Comparison of ENCODE assay signal across 19 cellular contexts in genomic region chr1:218464871-218465270, GRCh38.
DNase-seq lines count a peak whose midpoint lies in the region; ATAC-seq and TF ChIP-seq lines count a peak whose summit lies in the region.
"Had no signal": no experiment of that assay in that cellular context is flagged by ENCODE, and none has a peak within 500 bp of the region (broad histone marks: within the 10 kb centered on the region; RNA-seq: fewer than 3 reads in every experiment).

No MANE protein-coding gene starts in this region.

- no peak overlapping the region for H3K9ac ChIP-seq in adipocyte (ENCODE audit: low read length)

- TF ChIP-seq POLR2A in transverse colon (IDR thresholded peaks at IDR 0.05): no peak

- in situ Hi-C loops in transverse colon (cut with MboI; ENCODE audit: low pct_ligation_motif_present in 1 of 4, low pct_unique_long_range_greater_than_20kb in 1 of 4, low sequenced_read_pairs in 3 of 4): no loop called here

- H3K4me1 ChIP-seq in adipocyte (ENCODE audit: control insufficient read depth, insufficient read depth, low read length) (peaks cover 27% of the 10 kb centered on the region), thoracic aorta (ENCODE audit: control insufficient read depth in 1 of 2, low read depth in 2 of 2) (peaks cover 41 to 65% of the 10 kb centered on the region in 2 donors), transverse colon (peaks cover 0 to 12% (median 6%) of the 10 kb centered on the region in 4 donors)

- no peak for TF ChIP-seq CTCF in thoracic aorta (IDR thresholded peaks at IDR 0.05)
- no peak for TF ChIP-seq CTCF in GM20000 (IDR thresholded peaks at IDR 0.05; ENCODE audit: extremely low read depth, missing control alignments)
- TF ChIP-seq CTCF in transverse colon (IDR thresholded peaks at IDR 0.05): no peak

- H3K27ac ChIP-seq in thoracic aorta (peak overlapping the region; percentile 84 to 86), transverse colon (no peak overlapping the region)

- no peak for TF ChIP-seq EP300 in transverse colon (IDR thresholded peaks at IDR 0.05; ENCODE audit: low read depth)

- H3K9me3 ChIP-seq in adipocyte (ENCODE audit: control insufficient read depth, low read length) (no peaks in the 10 kb centered on the region), thoracic aorta (no peaks in the 10 kb centered on the region), transverse colon (no peaks in the 10 kb centered on the region)
- H3K9me3 ChIP-seq: Peyer's patch had no signal

- no peak overlapping the region for H3K4me3 ChIP-seq in adipocyte (ENCODE audit: low read length)
- no peak overlapping the region for H3K4me3 ChIP-seq in thoracic aorta
- no peak overlapping the region for H3K4me3 ChIP-seq in transverse colon
- H3K4me3 ChIP-seq: Peyer's patch had no signal

- intact Hi-C loops in left ventricle myocardium superior (cut with micrococcal nuclease): no loop called here
- intact Hi-C loops in transverse colon (cut with DNase I; ENCODE audit: low total_unique reads): no loop called here

- DNase-seq in EH (ENCODE audit: low read depth) (peak; percentile 48), adipocyte (ENCODE audit: low read depth) (peak; percentile 40), fibroblast of peridontal ligament (ENCODE audit: extremely low read depth) (peak; percentile 55), thoracic aorta (ENCODE audit: low spot score) (no peak), left ventricle myocardium superior (no peak), GM20000 (ENCODE audit: low spot score) (no peak), transverse colon (no peak)
- DNase-seq: ACHN, DMS 273 treated with DMSO at 0.1 percent for 48 hours, Karpas-422, NCI-H1417, NCI-H1930, NCI-H2171, NCI-H446 treated with DMSO at 0.1 percent for 48 hours, NCI-H774, Peyer's patch, SHP77 treated with DMSO at 0.1 percent for 48 hours had no signal

- 82 to 86% methylated on average over 1 to 2 of the region's 2 CpGs for WGBS in transverse colon (ENCODE audit: low coverage in 1 of 2), 2 donors

- H3K36me3 ChIP-seq in adipocyte (ENCODE audit: control insufficient read depth, insufficient read depth, low read length, severe bottlenecking) (no peaks in the 10 kb centered on the region), thoracic aorta (no peaks in the 10 kb centered on the region), transverse colon (no peaks in the 10 kb centered on the region)
- H3K36me3 ChIP-seq: Peyer's patch had no signal

- H3K27me3 ChIP-seq in adipocyte (replicated peaks; ENCODE audit: control insufficient read depth, insufficient read depth, low read length): no peaks in the 10 kb centered on the region
- no peaks in the 10 kb centered on the region for H3K27me3 ChIP-seq in thoracic aorta (replicated peaks; ENCODE audit: insufficient read depth)
- no peaks in the 10 kb centered on the region for H3K27me3 ChIP-seq in transverse colon
- H3K27me3 ChIP-seq: Peyer's patch had no signal

- ATAC-seq in thoracic aorta (ENCODE audit: insufficient number of reproducible peaks, low FRiP score, low read depth) (no peak), left ventricle myocardium superior (no peak), GM18867 (IDR thresholded peaks at IDR 0.05; ENCODE audit: unreplicated experiment) (no peak)
- ATAC-seq: HCT116 had no signal

Comparison
In these comparisons a context has a peak if more than half of its experiments do, and no peak if none do; other contexts are left out.
1. DNase-seq: peak in EH (single experiment), adipocyte (single experiment) and fibroblast of peridontal ligament (single experiment); none in thoracic aorta (single experiment), left ventricle myocardium superior (single experiment), GM20000 (single experiment) and transverse colon (single experiment).
2. H3K27ac ChIP-seq: peak in thoracic aorta (2 of 2); none in transverse colon (0 of 4).